Comparison of ENCODE assay signal across 17 cellular contexts in the genomic region with DNA sequence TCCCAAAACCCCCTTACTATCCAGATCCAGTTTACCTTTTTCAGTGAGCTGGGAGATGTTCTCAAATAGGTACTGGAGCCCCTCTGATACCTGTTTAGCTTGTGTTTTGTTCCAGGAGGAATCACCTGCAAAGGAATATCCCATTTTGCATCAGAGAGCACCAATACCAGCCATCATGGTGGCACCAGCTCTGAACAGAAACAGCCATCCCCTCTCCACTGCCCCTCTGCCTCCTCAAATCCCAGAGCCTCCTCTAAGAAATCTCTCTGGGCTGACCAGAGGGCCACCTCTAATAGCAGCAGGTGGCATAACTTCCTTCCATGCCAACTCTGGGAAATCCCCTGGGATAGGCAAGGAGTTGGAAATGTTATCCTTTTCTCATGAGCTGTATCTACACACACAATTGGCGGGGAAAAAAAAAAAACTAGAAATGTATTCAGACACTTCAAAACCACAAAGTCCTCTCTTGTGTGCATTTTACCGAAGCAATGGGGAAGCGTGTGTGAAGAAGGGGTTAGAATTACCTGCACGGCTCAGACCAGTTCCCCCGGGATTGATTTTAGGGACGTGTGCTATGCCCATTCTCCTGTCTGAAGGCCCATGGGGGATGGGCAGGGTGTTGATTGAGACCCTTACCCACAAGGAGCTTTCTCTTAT. TPM values are rescaled to one million over a fixed set of nuclear protein-coding genes. Genes with fewer than 3 reads are reported as not detected.
DNase-seq lines count a peak whose midpoint lies in the region; ATAC-seq and TF ChIP-seq lines count a peak whose summit lies in the region.
"Had no signal": no experiment of that assay in that cellular context is flagged by ENCODE, and none has a peak within 500 bp of the region (broad histone marks: within the 10 kb centered on the region; RNA-seq: fewer than 3 reads in every experiment).

No MANE protein-coding gene starts in this region.

- no peaks in the 10 kb centered on the region for H3K9me3 ChIP-seq in CD4-positive, alpha-beta memory T cell (ENCODE audit: control insufficient read depth in 1 of 2, low read length in 2 of 2)
- no peaks in the 10 kb centered on the region for H3K9me3 ChIP-seq in left lung
- H3K9me3 ChIP-seq in mesenchymal stem cell (ENCODE audit: control insufficient read depth, low read length), result no peaks in the 10 kb centered on the region
- no peaks in the 10 kb centered on the region for H3K9me3 ChIP-seq in upper lobe of left lung
- H3K9me3 ChIP-seq: right lobe of liver had no signal

- CTCF ChIA-PET in CD4-positive, alpha-beta memory T cell (lab: Charles Lee; ENCODE audit: partially characterized antibody), result interaction anchor here (0.6 to 1.3 kb wide), 3 partner anchors 9 to 149 kb away, joined by 3 to 6 read pairs (median 4); no protein-coding TSS in a partner anchor

- H2BK5ac ChIP-seq in mesenchymal stem cell (ENCODE audit: low read depth, low read length, poor library complexity, severe bottlenecking), result no peak overlapping the region

- peak overlapping the region in 5 of 7 donors; percentile 23 to 75 (median 28) for H3K27ac Mint-ChIP-seq in CD4-positive, alpha-beta memory T cell
- H3K27ac Mint-ChIP-seq: CD4-positive, CD25-positive, alpha-beta regulatory T cell; GM23338; natural killer cell; WTC11 had no signal

- peaks cover 16 to 21% of the 10 kb centered on the region in 2 donors for H3K27me3 Mint-ChIP-seq in CD4-positive, alpha-beta memory T cell

- H3K23ac ChIP-seq in mesenchymal stem cell (ENCODE audit: low read length in 2 of 2), result no peak overlapping the region

- H3K4ac ChIP-seq in mesenchymal stem cell (ENCODE audit: low read depth in 1 of 2, low read length in 2 of 2), result no peak overlapping the region

- H3K4me2 ChIP-seq in mesenchymal stem cell (ENCODE audit: low read length, poor library complexity, severe bottlenecking), result no peak overlapping the region
- H3K4me2 ChIP-seq: GM23338 had no signal

- no peak overlapping the region for H2BK15ac ChIP-seq in mesenchymal stem cell (ENCODE audit: low read depth, poor library complexity, severe bottlenecking)

- no peaks in the 10 kb centered on the region for H3K36me3 Mint-ChIP-seq in CD4-positive, alpha-beta memory T cell
- H3K36me3 Mint-ChIP-seq: CD4-positive, CD25-positive, alpha-beta regulatory T cell; natural killer cell; WTC11 had no signal

- TF ChIP-seq POLR2A in upper lobe of left lung (IDR thresholded peaks at IDR 0.05), result no peak

- peak overlapping the region in 7 of 8 donors; percentile 1 to 81 (median 55) for H3K4me3 Mint-ChIP-seq in CD4-positive, alpha-beta memory T cell
- H3K4me3 Mint-ChIP-seq: GM23338, natural killer cell, WTC11 had no signal

- no peaks in the 10 kb centered on the region for H3K79me1 ChIP-seq in mesenchymal stem cell (replicated peaks; ENCODE audit: low read length, poor library complexity, severe bottlenecking)

- H3K9me3 Mint-ChIP-seq in CD4-positive, alpha-beta memory T cell, result no peaks in the 10 kb centered on the region
- H3K9me3 Mint-ChIP-seq: CD4-positive, CD25-positive, alpha-beta regulatory T cell; GM23338; natural killer cell; WTC11 had no signal

- no peak overlapping the region for H3K27ac ChIP-seq in CD4-positive, alpha-beta memory T cell (ENCODE audit: low read depth, low read length)
- H3K27ac ChIP-seq in left lung, result no peak overlapping the region
- no peak overlapping the region for H3K27ac ChIP-seq in mesenchymal stem cell (ENCODE audit: low read length, poor library complexity, severe bottlenecking)
- no peak overlapping the region for H3K27ac ChIP-seq in upper lobe of left lung
- H3K27ac ChIP-seq: brain microvascular endothelial cell, right lobe of liver, SK-N-MC had no signal

- no peak overlapping the region for H3K9ac ChIP-seq in mesenchymal stem cell (ENCODE audit: low read length)

- no peak overlapping the region for H4K8ac ChIP-seq in mesenchymal stem cell (ENCODE audit: low read length)

- no peak overlapping the region for H2AFZ ChIP-seq in mesenchymal stem cell (ENCODE audit: low read depth, low read length)
- H2AFZ ChIP-seq: GM23338 had no signal

- intact Hi-C loops in CD4-positive, alpha-beta memory T cell (cut with micrococcal nuclease), result no loop called here
- intact Hi-C loops in left lung (cut with DNase I), result no loop called here

- DNase-seq in CD4-positive, alpha-beta memory T cell, result no peak
- DNase-seq in NCI-H2171 (lab: John Stamatoyannopoulos, UW) (peak; percentile 90), left lung (no peak), mesenchymal stem cell (no peak), upper lobe of left lung (no peak), AG08396 (ENCODE audit: low spot score) (no peak)
- DNase-seq: activated T-cell treated with anti-CD3 and anti-CD28 coated beads, Interleukin-2, amount 50 U/mL, for 48 hours; brain microvascular endothelial cell; CD4-positive, CD25-positive, alpha-beta regulatory T cell; natural killer cell; right lobe of liver had no signal

- H3K4me3 ChIP-seq in CD4-positive, alpha-beta memory T cell (ENCODE audit: low read length in 2 of 2), result no peak overlapping the region
- H3K4me3 ChIP-seq in GM12875 (ENCODE audit: low read depth, low read length) (peak overlapping the region; percentile 3), left lung (no peak overlapping the region), mesenchymal stem cell (ENCODE audit: insufficient read depth in 1 of 2, low read depth in 1 of 2, low read length in 2 of 2) (no peak overlapping the region), upper lobe of left lung (no peak overlapping the region)
- H3K4me3 ChIP-seq: GM23338, right lobe of liver, SK-N-MC had no signal

- ATAC-seq in left lung (peak; percentile 69), upper lobe of left lung (ENCODE audit: low FRiP score in 2 of 2) (no peak)
- ATAC-seq: GM23338, right lobe of liver, WTC11 had no signal

- H2AK5ac ChIP-seq in mesenchymal stem cell (ENCODE audit: low read length, severe bottlenecking), result no peak overlapping the region

- peaks cover 18 to 44% (median 28%) of the 10 kb centered on the region in 4 donors for H3K4me1 Mint-ChIP-seq in CD4-positive, alpha-beta memory T cell

- WGBS in mesenchymal stem cell, result 83% methylated on average over 6 of the region's 6 CpGs
- WGBS in upper lobe of left lung, 2 donors, result 23 to 31% methylated on average over 6 of the region's 6 CpGs

- POLR2A ChIA-PET in CD4-positive, alpha-beta memory T cell (lab: Charles Lee; ENCODE audit: partially characterized antibody), result no interaction called here

- no peak overlapping the region for H2BK120ac ChIP-seq in mesenchymal stem cell (ENCODE audit: low read depth, low read length)

- no peak overlapping the region for H2BK12ac ChIP-seq in mesenchymal stem cell (ENCODE audit: low read length in 2 of 2)

- H3K4me1 ChIP-seq in CD4-positive, alpha-beta memory T cell (ENCODE audit: insufficient read depth, low read length), result peaks cover 38% of the 10 kb centered on the region
- peaks cover 0 to 26% of the 10 kb centered on the region in 2 donors for H3K4me1 ChIP-seq in left lung
- H3K4me1 ChIP-seq in mesenchymal stem cell (ENCODE audit: control insufficient read depth, insufficient read depth, low read depth, low read length), result no peaks in the 10 kb centered on the region
- H3K4me1 ChIP-seq in upper lobe of left lung, result peaks cover 4 to 25% (median 19%) of the 10 kb centered on the region in 4 donors
- H3K4me1 ChIP-seq: right lobe of liver had no signal

- no peak for TF ChIP-seq EP300 in upper lobe of left lung (IDR thresholded peaks at IDR 0.05)

- no peak overlapping the region for H4K91ac ChIP-seq in mesenchymal stem cell (ENCODE audit: low read length)

- H3K18ac ChIP-seq in mesenchymal stem cell (ENCODE audit: low read depth in 1 of 2, low read length in 2 of 2), result no peak overlapping the region

- H3K27me3 ChIP-seq in CD4-positive, alpha-beta memory T cell (ENCODE audit: insufficient read depth, low read length), result no peaks in the 10 kb centered on the region
- peaks cover 6 to 35% of the 10 kb centered on the region in 2 donors for H3K27me3 ChIP-seq in left lung
- peaks cover 18 to 93% of the 10 kb centered on the region in 2 experiments for H3K27me3 ChIP-seq in mesenchymal stem cell (ENCODE audit: control insufficient read depth in 1 of 2, insufficient read depth in 1 of 2, low read length in 2 of 2)
- no peaks in the 10 kb centered on the region for H3K27me3 ChIP-seq in upper lobe of left lung
- H3K27me3 ChIP-seq: brain microvascular endothelial cell, right lobe of liver had no signal

- TF ChIP-seq CTCF in GM12875 (IDR thresholded peaks at IDR 0.05; ENCODE audit: borderline replicate concordance, insufficient read depth, low read depth, low read length) (no peak), left lung (IDR thresholded peaks at IDR 0.05) (no peak), upper lobe of left lung (IDR thresholded peaks at IDR 0.05) (no peak)

- H3K36me3 ChIP-seq in CD4-positive, alpha-beta memory T cell (ENCODE audit: insufficient read depth, low read length), result no peaks in the 10 kb centered on the region
- H3K36me3 ChIP-seq in left lung, result no peaks in the 10 kb centered on the region
- H3K36me3 ChIP-seq in mesenchymal stem cell (ENCODE audit: control insufficient read depth in 1 of 2, insufficient read depth in 2 of 2, low read depth in 1 of 2, low read length in 2 of 2), result no peaks in the 10 kb centered on the region
- no peaks in the 10 kb centered on the region for H3K36me3 ChIP-seq in upper lobe of left lung
- H3K36me3 ChIP-seq: brain microvascular endothelial cell, right lobe of liver had no signal

- H3K14ac ChIP-seq in mesenchymal stem cell (ENCODE audit: low read length in 2 of 2), result no peak overlapping the region

RNA-seq across cellular contexts. Expression of a gene that starts 2.4 kb away (rescaled TPM):
- not detected for total RNA-seq in CD4-positive, alpha-beta memory T cell
- not detected for polyA plus RNA-seq in CD4-positive, alpha-beta memory T cell
- total RNA-seq in left lung (not detected), upper lobe of left lung (not detected)
- polyA plus RNA-seq in mesenchymal stem cell (2013, experiment 1 of 2), result not detected
- not detected for polyA plus RNA-seq in mesenchymal stem cell (2013, experiment 2 of 2)
- total RNA-seq: glomerular endothelial cell, GM23338, natural killer cell, right lobe of liver, WTC11 had no signal
- polyA plus RNA-seq: GM23338 had no signal

RNA-seq across cellular contexts. Expression of a gene that starts 11.5 kb away (rescaled TPM):
- total RNA-seq in CD4-positive, alpha-beta memory T cell, result 1 to 10 TPM; 7.4 to 7.7 TPM
- 10 to 100 TPM in 1 of 2 donors, 1 to 10 TPM in 1; 8.0 to 11.6 TPM for polyA plus RNA-seq in CD4-positive, alpha-beta memory T cell
- total RNA-seq in left lung, result 1,000 to 10,000 TPM in 1 of 2 donors, 100 to 1,000 TPM in 1; 193 to 1,552 TPM
- not detected for polyA plus RNA-seq in mesenchymal stem cell (2013, experiment 1 of 2)
- not detected for polyA plus RNA-seq in mesenchymal stem cell (2013, experiment 2 of 2)
- 1,000 to 10,000 TPM in 1 of 6 donors, 100 to 1,000 TPM in 5; 133 to 1,125 (median 606) TPM for total RNA-seq in upper lobe of left lung
- total RNA-seq: CD4-positive, CD25-positive, alpha-beta regulatory T cell; glomerular endothelial cell; GM23338 had no signal
- polyA plus RNA-seq: GM23338 had no signal

RNA-seq across cellular contexts. Expression of a gene that starts 29.2 kb away (rescaled TPM):
- total RNA-seq in CD4-positive, alpha-beta memory T cell, result not detected
- polyA plus RNA-seq in CD4-positive, alpha-beta memory T cell, result under 1 TPM in 1 of 2 donors, not detected in 1; 0.95 TPM
- total RNA-seq in left lung, result 100 to 1,000 TPM in 1 of 2 donors, 10 to 100 TPM in 1; 12.1 to 178 TPM
- polyA plus RNA-seq in mesenchymal stem cell (2013, experiment 1 of 2), result not detected
- polyA plus RNA-seq in mesenchymal stem cell (2013, experiment 2 of 2), result not detected
- total RNA-seq in upper lobe of left lung, result 10 to 100 TPM in 5 of 6 donors, 1 to 10 TPM in 1; 5.2 to 75.7 (median 32.1) TPM
- total RNA-seq: CD4-positive, CD25-positive, alpha-beta regulatory T cell; glomerular endothelial cell; GM23338; kidney epithelial cell; WTC11 had no signal
- polyA plus RNA-seq: GM23338 had no signal

RNA-seq across cellular contexts. Expression of a gene that starts 33.4 kb away (rescaled TPM):
- total RNA-seq in CD4-positive, alpha-beta memory T cell, result not detected
- not detected for polyA plus RNA-seq in CD4-positive, alpha-beta memory T cell
- not detected for total RNA-seq in left lung
- not detected for polyA plus RNA-seq in mesenchymal stem cell (2013, experiment 1 of 2)
- not detected for polyA plus RNA-seq in mesenchymal stem cell (2013, experiment 2 of 2)
- not detected for total RNA-seq in upper lobe of left lung
- total RNA-seq: CD4-positive, CD25-positive, alpha-beta regulatory T cell; glomerular endothelial cell; GM23338; kidney epithelial cell; natural killer cell; right lobe of liver; WTC11 had no signal
- polyA plus RNA-seq: CD4-positive, CD25-positive, alpha-beta regulatory T cell; GM23338 had no signal

RNA-seq across cellular contexts. Expression of a gene that starts 44.7 kb away (rescaled TPM):
- total RNA-seq in CD4-positive, alpha-beta memory T cell, result under 1 TPM in 1 of 2 experiments, not detected in 1; 0.73 TPM
- 1 to 10 TPM; 1.6 to 4.0 TPM for polyA plus RNA-seq in CD4-positive, alpha-beta memory T cell
- 1,000 to 10,000 TPM in 1 of 2 donors, 10 to 100 TPM in 1; 97.7 to 1,365 TPM for total RNA-seq in left lung
- not detected for polyA plus RNA-seq in mesenchymal stem cell (2013, experiment 1 of 2)
- polyA plus RNA-seq in mesenchymal stem cell (2013, experiment 2 of 2), result not detected
- total RNA-seq in upper lobe of left lung, result 100 to 1,000 TPM in 4 of 6 donors, 10 to 100 TPM in 2; 49.2 to 842 (median 194) TPM
- total RNA-seq: CD4-positive, CD25-positive, alpha-beta regulatory T cell; glomerular endothelial cell; GM23338; kidney epithelial cell; WTC11 had no signal
- polyA plus RNA-seq: GM23338 had no signal

Comparison
In these comparisons a context has a peak if more than half of its experiments do, and no peak if none do; other contexts are left out.
1. RNA of a gene that starts 11.5 kb away (total RNA-seq): 193 to 1,552 TPM in left lung and 133 to 1,125 TPM in upper lobe of left lung; 7.4 to 7.7 TPM in CD4-positive, alpha-beta memory T cell; every median in the first group is over 10 times any median in the second.
2. RNA of a gene that starts 29.2 kb away (total RNA-seq): 12.1 to 178 TPM in left lung and 5.2 to 75.7 TPM in upper lobe of left lung; not detected in CD4-positive, alpha-beta memory T cell; every median in the first group is over 4 times any median in the second.